7 cellular contexts compared by ENCODE assay signal in genomic region chr22:43971112-43971511, GRCh38. TPM values are rescaled to one million over a fixed set of nuclear protein-coding genes. Genes with fewer than 3 reads are reported as not detected.
"Had no signal": no experiment of that assay in that cellular context is flagged by ENCODE, and none has a peak within 500 bp of the region (broad histone marks: within the 10 kb centered on the region; RNA-seq: fewer than 3 reads in every experiment).

No MANE protein-coding gene starts in this region.

- H3K4me3 ChIP-seq: HAP-1, K562 had no signal

- H3K4me1 ChIP-seq: HAP-1 had no signal

- H3K27ac Mint-ChIP-seq: HFFc6 had no signal

- H3K9me3 Mint-ChIP-seq: HFFc6 had no signal

- H3K4me3 Mint-ChIP-seq: HFFc6 had no signal

- DNase-seq: GOT3, H7, HFFc6, IMR-90 had no signal

RNA-seq across cellular contexts. Expression of gene PARVB, which starts 53.0 kb away (rescaled TPM):
- total RNA-seq: HT-29 had no signal
